11 cellular contexts compared by ENCODE assay signal in the genomic region with DNA sequence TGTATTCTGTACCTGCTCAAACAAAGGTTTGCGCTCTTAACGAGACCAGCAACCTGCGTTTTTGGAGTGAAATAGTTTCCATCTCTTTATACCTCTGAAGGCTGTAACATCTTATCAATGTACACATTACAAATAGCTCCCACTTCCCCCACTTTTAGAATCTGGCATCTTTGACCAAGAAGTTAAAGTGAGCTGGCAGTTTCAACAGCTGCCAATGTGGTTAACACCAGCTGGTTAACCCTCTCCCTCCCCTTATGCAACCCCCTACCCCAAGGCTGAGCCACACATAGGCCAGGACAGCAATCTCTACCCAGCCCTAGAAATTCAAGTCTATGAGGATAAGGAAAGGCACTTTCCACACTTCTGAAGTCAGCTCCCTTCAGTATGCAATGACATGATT. TPM values are rescaled to one million over a fixed set of nuclear protein-coding genes. Genes with fewer than 3 reads are reported as not detected.
DNase-seq lines count a peak whose midpoint lies in the region; ATAC-seq and TF ChIP-seq lines count a peak whose summit lies in the region.
"Had no signal": no experiment of that assay in that cellular context is flagged by ENCODE, and none has a peak within 500 bp of the region (broad histone marks: within the 10 kb centered on the region; RNA-seq: fewer than 3 reads in every experiment).

No MANE protein-coding gene starts in this region.

- peaks cover 39% of the 10 kb centered on the region for H3K79me2 ChIP-seq in Loucy (ENCODE audit: insufficient read depth, low read length)

- H3K27me3 Mint-ChIP-seq in T-helper 1 cell treated with Interleukin-12 subunit alpha and Interleukin-12 subunit beta and Interleukin-4 antibody, amounts not matched to agents 30 μg/mL and 1 μg/mL, for 36 hours (ENCODE audit: low read depth), result no peaks in the 10 kb centered on the region
- H3K27me3 Mint-ChIP-seq in natural killer cell treated with Interleukin-12 subunit alpha and Interleukin-12 subunit beta and Interleukin-15 and Interleukin-18, amount 100 ng/mL, for 72 hours, result no peaks in the 10 kb centered on the region

- H3K4me3 ChIP-seq in Loucy (ENCODE audit: low read length, poor library complexity, severe bottlenecking), result peak overlapping the region; percentile 87

- TF ChIP-seq CTCF in Loucy (conservative IDR thresholded peaks at IDR 0.05; ENCODE audit: low read length), result no peak

- H4K20me1 ChIP-seq in Loucy (ENCODE audit: insufficient read depth, low read length, poor library complexity, severe bottlenecking), result peaks cover 23% of the 10 kb centered on the region

- DNase-seq in EL, result peak; percentile 4
- no peak for DNase-seq in natural killer cell treated with Interleukin-12 subunit alpha and Interleukin-12 subunit beta and Interleukin-15 and Interleukin-18, amount 100 ng/mL, for 72 hours (ENCODE audit: low spot score)
- no peak for DNase-seq in anterior cingulate cortex (lab: John Stamatoyannopoulos, UW)
- no peak for DNase-seq in islet precursor cell
- no peak for DNase-seq in NCI-H524 treated with DMSO at 0.1 percent for 48 hours (lab: John Stamatoyannopoulos, UW)
- DNase-seq: dorsolateral prefrontal cortex, heart left ventricle, midbrain had no signal

- no peaks in the 10 kb centered on the region for H3K9me3 ChIP-seq in Loucy (ENCODE audit: insufficient read depth, low read depth, low read length)
- H3K9me3 ChIP-seq: heart left ventricle had no signal

- H2AFZ ChIP-seq in Loucy (ENCODE audit: low read length), result no peak overlapping the region

- ATAC-seq in natural killer cell treated with Interleukin-12 subunit alpha and Interleukin-12 subunit beta and Interleukin-15 and Interleukin-18, amount 100 ng/mL, for 72 hours, result no peak
- ATAC-seq in HG02798 (IDR thresholded peaks at IDR 0.05; ENCODE audit: poor library complexity, unreplicated experiment), result no peak
- ATAC-seq: heart left ventricle had no signal

- peaks cover 61% of the 10 kb centered on the region for H3K4me1 ChIP-seq in Loucy (ENCODE audit: insufficient read depth, low read length, poor library complexity, severe bottlenecking)

- H3K4me1 Mint-ChIP-seq in T-helper 1 cell treated with Interleukin-12 subunit alpha and Interleukin-12 subunit beta and Interleukin-4 antibody, amounts not matched to agents 30 μg/mL and 1 μg/mL, for 36 hours (ENCODE audit: low read depth), result peaks cover 52% of the 10 kb centered on the region
- peaks cover 26 to 35% of the 10 kb centered on the region in 2 donors for H3K4me1 Mint-ChIP-seq in natural killer cell treated with Interleukin-12 subunit alpha and Interleukin-12 subunit beta and Interleukin-15 and Interleukin-18, amount 100 ng/mL, for 72 hours (ENCODE audit: low read depth in 2 of 2)

- H3K27me3 ChIP-seq in Loucy (ENCODE audit: insufficient read depth, low read length, poor library complexity, severe bottlenecking), result no peaks in the 10 kb centered on the region
- H3K27me3 ChIP-seq: dorsolateral prefrontal cortex, heart left ventricle had no signal

- peak overlapping the region; percentile 72 for H3K27ac Mint-ChIP-seq in T-helper 1 cell treated with Interleukin-12 subunit alpha and Interleukin-12 subunit beta and Interleukin-4 antibody, amounts not matched to agents 30 μg/mL and 1 μg/mL, for 36 hours
- peak overlapping the region; percentile 62 to 85 for H3K27ac Mint-ChIP-seq in natural killer cell treated with Interleukin-12 subunit alpha and Interleukin-12 subunit beta and Interleukin-15 and Interleukin-18, amount 100 ng/mL, for 72 hours

- H3K4me2 ChIP-seq in Loucy (ENCODE audit: low read depth, low read length, poor library complexity, severe bottlenecking), result peak overlapping the region; percentile 72

- H3F3A ChIP-seq in Loucy (ENCODE audit: low read depth), result peaks cover 12% of the 10 kb centered on the region; the same call in 1 of the 2 replicates

- H3K36me3 ChIP-seq in Loucy (ENCODE audit: insufficient read depth, low read length), result no peaks in the 10 kb centered on the region
- H3K36me3 ChIP-seq: heart left ventricle had no signal

- H3K9me3 Mint-ChIP-seq in T-helper 1 cell treated with Interleukin-12 subunit alpha and Interleukin-12 subunit beta and Interleukin-4 antibody, amounts not matched to agents 30 μg/mL and 1 μg/mL, for 36 hours, result no peaks in the 10 kb centered on the region
- no peaks in the 10 kb centered on the region for H3K9me3 Mint-ChIP-seq in natural killer cell treated with Interleukin-12 subunit alpha and Interleukin-12 subunit beta and Interleukin-15 and Interleukin-18, amount 100 ng/mL, for 72 hours

- no peaks in the 10 kb centered on the region for H3K9me2 ChIP-seq in Loucy (replicated peaks; ENCODE audit: low read depth, low read length)

- H3K36me3 Mint-ChIP-seq in T-helper 1 cell treated with Interleukin-12 subunit alpha and Interleukin-12 subunit beta and Interleukin-4 antibody, amounts not matched to agents 30 μg/mL and 1 μg/mL, for 36 hours (ENCODE audit: low read depth), result peaks cover 4% of the 10 kb centered on the region
- H3K36me3 Mint-ChIP-seq in natural killer cell treated with Interleukin-12 subunit alpha and Interleukin-12 subunit beta and Interleukin-15 and Interleukin-18, amount 100 ng/mL, for 72 hours, result no peaks in the 10 kb centered on the region

- H3K9ac ChIP-seq in Loucy (ENCODE audit: low read depth, low read length, poor library complexity, severe bottlenecking), result peak overlapping the region; percentile 96

- H3K4me3 Mint-ChIP-seq in T-helper 1 cell treated with Interleukin-12 subunit alpha and Interleukin-12 subunit beta and Interleukin-4 antibody, amounts not matched to agents 30 μg/mL and 1 μg/mL, for 36 hours, result no peak overlapping the region
- peak overlapping the region; percentile 83 for H3K4me3 Mint-ChIP-seq in natural killer cell treated with Interleukin-12 subunit alpha and Interleukin-12 subunit beta and Interleukin-15 and Interleukin-18, amount 100 ng/mL, for 72 hours

RNA-seq across cellular contexts. Expression of gene SERTAD2, which starts 2.2 kb away (rescaled TPM):
- total RNA-seq in natural killer cell treated with Interleukin-12 subunit alpha and Interleukin-12 subunit beta and Interleukin-15 and Interleukin-18, amount 100 ng/mL, for 72 hours, result 10 to 100 TPM; 15.6 to 23.9 TPM
